ENCODE assay signal across 1 cellular context in genomic region chr21:33286600-33287456, GRCh38.
TF ChIP-seq lines count a peak whose summit lies in the region.

No MANE protein-coding gene starts in this region.

TF ChIP-seq in SK-N-SH treated with all-trans-retinoic acid at 6 μM for 48 hours, 23 proteins besides CTCF, POLR2A, EP300 and RAD21 (continued from another document):
- TF ChIP-seq PATZ1 (CRISPR knock-in tag; IDR thresholded peaks at IDR 0.05; ENCODE audit: borderline replicate concordance), result no peak
- no peak for TF ChIP-seq SNAI2 (CRISPR knock-in tag; IDR thresholded peaks at IDR 0.05)
- no peak for TF ChIP-seq GLIS3 (CRISPR knock-in tag; IDR thresholded peaks at IDR 0.05)
- TF ChIP-seq TCF4 (CRISPR knock-in tag; IDR thresholded peaks at IDR 0.05; ENCODE audit: borderline replicate concordance), result no peak
- TF ChIP-seq TSHZ2 (CRISPR knock-in tag; IDR thresholded peaks at IDR 0.05), result no peak
- TF ChIP-seq ZC3H10 (CRISPR knock-in tag; IDR thresholded peaks at IDR 0.05), result no peak
- no peak for TF ChIP-seq TOX (CRISPR knock-in tag; IDR thresholded peaks at IDR 0.05; ENCODE audit: borderline replicate concordance)
- no peak for TF ChIP-seq ARNTL (CRISPR knock-in tag; IDR thresholded peaks at IDR 0.05; ENCODE audit: borderline replicate concordance, low read depth)
- no peak for TF ChIP-seq ISL1 (CRISPR knock-in tag; IDR thresholded peaks at IDR 0.05)
- TF ChIP-seq ZFP3 (CRISPR knock-in tag; IDR thresholded peaks at IDR 0.05), result no peak
